Comparison of ENCODE assay signal across 1 cellular context in the genomic region with DNA sequence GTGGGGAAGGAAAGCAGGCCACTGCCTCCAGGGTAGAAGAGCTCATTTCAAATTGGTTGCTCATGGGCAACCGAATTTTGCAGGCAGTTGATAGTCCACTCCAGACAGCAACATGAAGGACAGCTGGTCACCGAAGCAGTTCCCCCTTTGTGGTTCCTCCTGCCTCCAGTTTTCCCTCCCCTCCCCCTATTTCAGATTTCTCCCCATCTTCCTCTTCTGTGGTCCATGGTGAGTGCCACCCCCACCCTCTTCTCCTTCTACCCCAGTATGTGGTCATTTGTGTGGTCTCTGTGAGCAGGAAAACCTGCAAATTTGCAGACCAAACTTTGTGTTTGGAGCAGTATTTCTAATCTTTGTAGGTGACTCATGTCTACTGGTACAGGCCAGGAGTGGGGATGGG.
TF ChIP-seq lines count a peak whose summit lies in the region.

No MANE protein-coding gene starts in this region.

TF ChIP-seq in WTC11, 78 proteins besides CTCF, POLR2A, EP300 and RAD21 (continued from another document):
- TF ChIP-seq, protein P1, sequence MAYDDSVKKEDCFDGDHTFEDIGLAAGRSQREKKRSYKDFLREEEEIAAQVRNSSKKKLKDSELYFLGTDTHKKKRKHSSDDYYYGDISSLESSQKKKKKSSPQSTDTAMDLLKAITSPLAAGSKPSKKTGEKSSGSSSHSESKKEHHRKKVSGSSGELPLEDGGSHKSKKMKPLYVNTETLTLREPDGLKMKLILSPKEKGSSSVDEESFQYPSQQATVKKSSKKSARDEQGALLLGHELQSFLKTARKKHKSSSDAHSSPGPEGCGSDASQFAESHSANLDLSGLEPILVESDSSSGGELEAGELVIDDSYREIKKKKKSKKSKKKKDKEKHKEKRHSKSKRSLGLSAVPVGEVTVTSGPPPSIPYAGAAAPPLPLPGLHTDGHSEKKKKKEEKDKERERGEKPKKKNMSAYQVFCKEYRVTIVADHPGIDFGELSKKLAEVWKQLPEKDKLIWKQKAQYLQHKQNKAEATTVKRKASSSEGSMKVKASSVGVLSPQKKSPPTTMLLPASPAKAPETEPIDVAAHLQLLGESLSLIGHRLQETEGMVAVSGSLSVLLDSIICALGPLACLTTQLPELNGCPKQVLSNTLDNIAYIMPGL (CRISPR knock-in tag; IDR thresholded peaks at IDR 0.05) = no peak
- TF ChIP-seq CREB1 (CRISPR knock-in tag; IDR thresholded peaks at IDR 0.05) = no peak
- no peak for TF ChIP-seq ATF1 (CRISPR knock-in tag; IDR thresholded peaks at IDR 0.05)
- TF ChIP-seq MXD4 (CRISPR knock-in tag; IDR thresholded peaks at IDR 0.05; ENCODE audit: borderline replicate concordance) = no peak
- no peak for TF ChIP-seq GABPB1 (CRISPR knock-in tag; IDR thresholded peaks at IDR 0.05)
- TF ChIP-seq JUN (CRISPR knock-in tag; IDR thresholded peaks at IDR 0.05) = no peak
- TF ChIP-seq ATF3 (CRISPR knock-in tag; conservative IDR thresholded peaks at IDR 0.05) = no peak
